ENCODE assay signal across 10 cellular contexts in the genomic region with DNA sequence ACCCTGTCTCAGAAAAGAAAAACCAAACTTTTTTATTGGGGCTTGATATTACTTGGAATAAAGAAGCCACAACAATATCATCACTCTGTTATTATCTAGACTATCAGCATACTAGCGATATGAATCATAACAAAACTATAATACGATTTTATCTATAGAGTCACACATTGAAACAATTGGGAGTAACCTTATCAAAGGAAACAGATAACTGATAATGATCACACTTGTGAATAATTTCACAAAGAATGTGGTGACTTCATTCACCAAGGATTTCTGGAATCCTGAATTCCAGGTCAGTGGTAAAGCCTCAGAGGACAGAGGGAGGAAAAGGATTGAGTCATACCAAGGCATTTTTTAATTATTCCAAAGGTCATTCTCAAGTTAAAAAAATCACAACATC. TPM values are rescaled to one million over a fixed set of nuclear protein-coding genes. Genes with fewer than 3 reads are reported as not detected.
DNase-seq lines count a peak whose midpoint lies in the region; FAIRE-seq and TF ChIP-seq lines count a peak whose summit lies in the region.
"Had no signal": no experiment of that assay in that cellular context is flagged by ENCODE, and none has a peak within 500 bp of the region (broad histone marks: within the 10 kb centered on the region; RNA-seq: fewer than 3 reads in every experiment).

No MANE protein-coding gene starts in this region.

- DNase-seq in RKO (ENCODE audit: low spot score) (peak; percentile 92), epithelial cell of proximal tubule (ENCODE audit: low read depth) (peak; percentile 83), neural progenitor cell (ENCODE audit: low spot score) (no peak), thyroid gland (no peak), DMS79 (lab: John Stamatoyannopoulos, UW) (no peak), DMS53 treated with DMSO at 0.1 percent for 48 hours (lab: John Stamatoyannopoulos, UW; ENCODE audit: unreplicated experiment) (no peak), Kasumi-1 (lab: John Stamatoyannopoulos, UW) (no peak)
- DNase-seq: RPMI8226 had no signal

- no peak overlapping the region for H3K9ac ChIP-seq in neural progenitor cell
- H3K9ac ChIP-seq: parathyroid adenoma had no signal

- H2AFZ ChIP-seq in neural progenitor cell (replicated peaks) = no peak overlapping the region
- H2AFZ ChIP-seq: parathyroid adenoma had no signal

- H3K27ac Mint-ChIP-seq in neural progenitor cell = peak overlapping the region; percentile 81

- no peak overlapping the region for H3K4me2 ChIP-seq in neural progenitor cell

- H4K20me1 ChIP-seq in neural progenitor cell (ENCODE audit: low read depth) = no peaks in the 10 kb centered on the region

- TF ChIP-seq CTCF in epithelial cell of proximal tubule (conservative IDR thresholded peaks at IDR 0.05; ENCODE audit: low read depth, low read length) = no peak
- no peak for TF ChIP-seq CTCF in neural progenitor cell (IDR thresholded peaks at IDR 0.05)
- no peak for TF ChIP-seq CTCF in thyroid gland (IDR thresholded peaks at IDR 0.05)

- H3K4me3 Mint-ChIP-seq in neural progenitor cell = no peak overlapping the region

- no peaks in the 10 kb centered on the region for H3K9me3 Mint-ChIP-seq in neural progenitor cell

- no peak for TF ChIP-seq POLR2A in thyroid gland (IDR thresholded peaks at IDR 0.05)

- 62 to 64% methylated on average over 2 of the region's 2 CpGs for WGBS in thyroid gland, 2 donors

- no peaks in the 10 kb centered on the region for H3K36me3 Mint-ChIP-seq in neural progenitor cell

- H3K27me3 Mint-ChIP-seq in neural progenitor cell (ENCODE audit: insufficient read depth, low read depth) = no peaks in the 10 kb centered on the region

- H3F3A ChIP-seq in neural progenitor cell (ENCODE audit: low read depth) = no peaks in the 10 kb centered on the region

- peak; percentile 98 for FAIRE-seq in G401.6 (lab: Jason Lieb, UNC)

- H3K27ac ChIP-seq in neural progenitor cell = no peak overlapping the region
- H3K27ac ChIP-seq in thyroid gland = no peak overlapping the region
- H3K27ac ChIP-seq: parathyroid adenoma had no signal

- H3K4me3 ChIP-seq in epithelial cell of proximal tubule (ENCODE audit: low read depth, low read length) = no peak overlapping the region
- no peak overlapping the region for H3K4me3 ChIP-seq in neural progenitor cell
- H3K4me3 ChIP-seq in thyroid gland (replicated peaks in 1 of 3) = no peak overlapping the region

- H3K27me3 ChIP-seq in neural progenitor cell = no peaks in the 10 kb centered on the region
- H3K27me3 ChIP-seq in thyroid gland = no peaks in the 10 kb centered on the region

- intact Hi-C loops in thyroid gland (cut with DNase I) = no loop called here

- H3K4me1 ChIP-seq in neural progenitor cell = no peaks in the 10 kb centered on the region
- no peaks in the 10 kb centered on the region for H3K4me1 ChIP-seq in thyroid gland

- H3K79me2 ChIP-seq in neural progenitor cell (ENCODE audit: low read depth) = no peaks in the 10 kb centered on the region
- H3K79me2 ChIP-seq: parathyroid adenoma had no signal

- H3K4me1 Mint-ChIP-seq in neural progenitor cell = peaks cover 2% of the 10 kb centered on the region

- H3K9me3 ChIP-seq in neural progenitor cell (ENCODE audit: low read depth) (no peaks in the 10 kb centered on the region), thyroid gland (no peaks in the 10 kb centered on the region)

- H3K36me3 ChIP-seq in neural progenitor cell = no peaks in the 10 kb centered on the region
- no peaks in the 10 kb centered on the region for H3K36me3 ChIP-seq in thyroid gland

RNA-seq across cellular contexts. Expression of a gene that starts 32.1 kb away (rescaled TPM):
- total RNA-seq in epithelial cell of proximal tubule (28.5 and 31.0 TPM in 2 replicates), neural progenitor cell (ENCODE audit: low replicate concordance) (25.4 and 26.1 TPM in 2 replicates), thyroid gland (10 to 100 TPM in 3 of 4 donors, 1 to 10 TPM in 1; 7.1 to 16.3 (median 11.7) TPM)

Comparison
In these comparisons a context has a peak if more than half of its experiments do, and no peak if none do; other contexts are left out.
1. DNase-seq: peak in RKO (single experiment) and epithelial cell of proximal tubule (single experiment); none in neural progenitor cell (single experiment), thyroid gland (0 of 2), DMS79 (single experiment), DMS53 treated with DMSO at 0.1 percent for 48 hours (single experiment) and Kasumi-1 (0 of 2).